13 cellular contexts compared by ENCODE assay signal in genomic region chr20:24782801-24783630, GRCh38.
DNase-seq lines count a peak whose midpoint lies in the region; ATAC-seq and TF ChIP-seq lines count a peak whose summit lies in the region.
"Had no signal": no experiment of that assay in that cellular context is flagged by ENCODE, and none has a peak within 500 bp of the region (broad histone marks: within the 10 kb centered on the region; RNA-seq: fewer than 3 reads in every experiment).

No MANE protein-coding gene starts in this region.

- H3K27me3 ChIP-seq in SK-N-SH (ENCODE audit: insufficient read depth), result no peaks in the 10 kb centered on the region

- ATAC-seq in SK-N-SH treated with all-trans-retinoic acid at 6 μM for 48 hours (no peak), HG02642 (IDR thresholded peaks at IDR 0.05; ENCODE audit: poor library complexity, unreplicated experiment) (no peak)

- H2AFZ ChIP-seq in SK-N-SH (ENCODE audit: low read depth), result no peak overlapping the region

- no peaks in the 10 kb centered on the region for H3K79me2 ChIP-seq in SK-N-SH (ENCODE audit: insufficient read depth)

- H3K27ac ChIP-seq in SK-N-SH (ENCODE audit: low read depth in 2 of 2, low read length in 1 of 2), result no peak overlapping the region
- H3K27ac ChIP-seq: esophagus muscularis mucosa, neutrophil had no signal

- no peaks in the 10 kb centered on the region for H4K20me1 ChIP-seq in SK-N-SH (ENCODE audit: insufficient read depth)

- peak; percentile 44 for DNase-seq in SK-N-SH
- DNase-seq in HFF-Myc (ENCODE audit: extremely low read depth, low read depth), result no peak
- DNase-seq in astrocyte of the hippocampus (ENCODE audit: low read depth, low spot score), result peak; percentile 32
- DNase-seq in posterior vena cava (ENCODE audit: low spot score), result peak; percentile 63
- no peak for DNase-seq in AG08395 (ENCODE audit: low spot score)
- DNase-seq in central memory CD4-positive, alpha-beta T cell, result no peak
- DNase-seq: activated CD4-positive, CD25-positive, alpha-beta regulatory T cell treated with anti-CD3 and anti-CD28 coated beads, Interleukin-2, amount 50 U/mL, for 72 hours; NCI-H1930 had no signal

- H3F3A ChIP-seq in SK-N-SH (replicated peaks; ENCODE audit: insufficient read depth), result no peaks in the 10 kb centered on the region

- POLR2A ChIA-PET in SK-N-SH (lab: Yijun Ruan, JAX), result no interaction called here

- no peaks in the 10 kb centered on the region for H3K36me3 ChIP-seq in SK-N-SH (replicated peaks in 1 of 2; ENCODE audit: control insufficient read depth in 1 of 2, insufficient read depth in 2 of 2, low read length in 1 of 2)
- H3K36me3 ChIP-seq: esophagus muscularis mucosa, neutrophil had no signal

- no peak overlapping the region for H3K9ac ChIP-seq in SK-N-SH

- no peak; the same call in 1 of the 2 replicates for TF ChIP-seq RAD21 in SK-N-SH (IDR thresholded peaks at IDR 0.05; ENCODE audit: low read length)

- intact Hi-C loops in posterior vena cava (cut with DNase I), result no loop called here

- CTCF ChIA-PET in SK-N-SH (lab: Yijun Ruan, JAX), result interaction anchor here (0.7 to 1.9 kb wide), 6 partner anchors 9 to 623 kb away, joined by 3 to 12 read pairs (median 3); no protein-coding TSS in a partner anchor

- H3K4me3 ChIP-seq in SK-N-SH (ENCODE audit: low read depth in 2 of 2, low read length in 1 of 2), result no peak overlapping the region
- H3K4me3 ChIP-seq in HFF-Myc (replicated peaks; ENCODE audit: low read depth, low read length), result no peak overlapping the region
- H3K4me3 ChIP-seq: esophagus muscularis mucosa, lung had no signal

- TF ChIP-seq CTCF in SK-N-SH (IDR thresholded peaks at IDR 0.05) (0 out of 2 replicates have a peak, but pooled peaks have one; percentile 17), HFF-Myc (IDR thresholded peaks at IDR 0.05; ENCODE audit: low read depth, low read length, missing control alignments) (peak; percentile 22)

- H3K9me3 ChIP-seq in SK-N-SH, result no peaks in the 10 kb centered on the region
- H3K9me3 ChIP-seq: esophagus muscularis mucosa, neutrophil had no signal

- no peak overlapping the region for H3K4me2 ChIP-seq in SK-N-SH

- peaks cover 0 to 7% of the 10 kb centered on the region in 2 experiments; a peak in 1 of 4 replicates for H3K4me1 ChIP-seq in SK-N-SH (ENCODE audit: control insufficient read depth in 1 of 2, insufficient read depth in 2 of 2, low read depth in 1 of 2, low read length in 1 of 2)

- 56% methylated on average over 9 of the region's 12 CpGs for WGBS in SK-N-SH (ENCODE audit: low lambda C conversion rate)

- TF ChIP-seq EP300 in SK-N-SH (IDR thresholded peaks at IDR 0.05; ENCODE audit: borderline replicate concordance in 1 of 2, low read depth in 1 of 2, low read length in 1 of 2), result no peak

- no peaks in the 10 kb centered on the region for H3K9me2 ChIP-seq in SK-N-SH

TF ChIP-seq in SK-N-SH, 30 proteins besides CTCF, POLR2A, EP300 and RAD21 (continues in another document):
- TF ChIP-seq FOXM1 (IDR thresholded peaks at IDR 0.05; ENCODE audit: low read depth) (no peak), EZH2phosphoT487 (IDR thresholded peaks at IDR 0.05; ENCODE audit: borderline replicate concordance, low read depth) (no peak), IRF3 (IDR thresholded peaks at IDR 0.05; ENCODE audit: low read depth, low read length) (no peak), MXI1 (IDR thresholded peaks at IDR 0.05; ENCODE audit: low read depth, low read length) (no peak), SMC3 (IDR thresholded peaks at IDR 0.05; ENCODE audit: low read depth, low read length) (no peak), NFIC (IDR thresholded peaks at IDR 0.05; ENCODE audit: borderline replicate concordance) (no peak), TCF12 (IDR thresholded peaks at IDR 0.05) (no peak), YY1 (IDR thresholded peaks at IDR 0.05; ENCODE audit: low read depth) (no peak), MEF2A (IDR thresholded peaks at IDR 0.05; ENCODE audit: borderline replicate concordance, low read depth) (no peak), NRF1 (IDR thresholded peaks at IDR 0.05; ENCODE audit: low read depth, low read length) (no peak), POLR2AphosphoS5 (IDR thresholded peaks at IDR 0.05; ENCODE audit: low read depth, low read length) (no peak), RCOR1 (IDR thresholded peaks at IDR 0.05; ENCODE audit: low read length) (no peak), MAX (IDR thresholded peaks at IDR 0.05; ENCODE audit: low read depth) (no peak), GATA2 (CRISPR knock-in tag; IDR thresholded peaks at IDR 0.05) (no peak), PBX3 (IDR thresholded peaks at IDR 0.05) (no peak), FOSL2 (IDR thresholded peaks at IDR 0.05; ENCODE audit: borderline replicate concordance, low read depth) (no peak), CHD2 (IDR thresholded peaks at IDR 0.05; ENCODE audit: low read length, partially characterized antibody) (no peak), RFX5 (IDR thresholded peaks at IDR 0.05; ENCODE audit: low read length) (no peak)

TF ChIP-seq in SK-N-SH treated with all-trans-retinoic acid at 6 μM for 48 hours, 23 proteins besides CTCF, POLR2A, EP300 and RAD21:
- TF ChIP-seq BACH2 (CRISPR knock-in tag; IDR thresholded peaks at IDR 0.05; ENCODE audit: borderline replicate concordance) (no peak), ESRRG (CRISPR knock-in tag; IDR thresholded peaks at IDR 0.05) (no peak), CSDC2 (CRISPR knock-in tag; IDR thresholded peaks at IDR 0.05) (no peak), ZNF70 (CRISPR knock-in tag; IDR thresholded peaks at IDR 0.05) (no peak), TSHZ2 (CRISPR knock-in tag; IDR thresholded peaks at IDR 0.05) (no peak), PPARA (CRISPR knock-in tag; IDR thresholded peaks at IDR 0.05; ENCODE audit: borderline replicate concordance) (no peak), PATZ1 (CRISPR knock-in tag; IDR thresholded peaks at IDR 0.05; ENCODE audit: borderline replicate concordance) (no peak), TOX (CRISPR knock-in tag; IDR thresholded peaks at IDR 0.05; ENCODE audit: borderline replicate concordance) (no peak), ZNF8 (CRISPR knock-in tag; IDR thresholded peaks at IDR 0.05) (no peak), ZC3H10 (CRISPR knock-in tag; IDR thresholded peaks at IDR 0.05) (no peak), ZNF565 (CRISPR knock-in tag; conservative IDR thresholded peaks at IDR 0.05; ENCODE audit: low read depth) (no peak), POU6F1 (CRISPR knock-in tag; IDR thresholded peaks at IDR 0.05; ENCODE audit: borderline replicate concordance, low read depth) (no peak), ISL1 (CRISPR knock-in tag; IDR thresholded peaks at IDR 0.05) (no peak), OSR1 (CRISPR knock-in tag; IDR thresholded peaks at IDR 0.05) (no peak), SNAI2 (CRISPR knock-in tag; IDR thresholded peaks at IDR 0.05) (no peak)

Comparison
In these comparisons a context has a peak if more than half of its experiments do, and no peak if none do; other contexts are left out.
1. DNase-seq: peak in SK-N-SH (single experiment), astrocyte of the hippocampus (single experiment) and posterior vena cava (single experiment); none in HFF-Myc (single experiment), AG08395 (single experiment) and central memory CD4-positive, alpha-beta T cell (single experiment).